In the genomic region with DNA sequence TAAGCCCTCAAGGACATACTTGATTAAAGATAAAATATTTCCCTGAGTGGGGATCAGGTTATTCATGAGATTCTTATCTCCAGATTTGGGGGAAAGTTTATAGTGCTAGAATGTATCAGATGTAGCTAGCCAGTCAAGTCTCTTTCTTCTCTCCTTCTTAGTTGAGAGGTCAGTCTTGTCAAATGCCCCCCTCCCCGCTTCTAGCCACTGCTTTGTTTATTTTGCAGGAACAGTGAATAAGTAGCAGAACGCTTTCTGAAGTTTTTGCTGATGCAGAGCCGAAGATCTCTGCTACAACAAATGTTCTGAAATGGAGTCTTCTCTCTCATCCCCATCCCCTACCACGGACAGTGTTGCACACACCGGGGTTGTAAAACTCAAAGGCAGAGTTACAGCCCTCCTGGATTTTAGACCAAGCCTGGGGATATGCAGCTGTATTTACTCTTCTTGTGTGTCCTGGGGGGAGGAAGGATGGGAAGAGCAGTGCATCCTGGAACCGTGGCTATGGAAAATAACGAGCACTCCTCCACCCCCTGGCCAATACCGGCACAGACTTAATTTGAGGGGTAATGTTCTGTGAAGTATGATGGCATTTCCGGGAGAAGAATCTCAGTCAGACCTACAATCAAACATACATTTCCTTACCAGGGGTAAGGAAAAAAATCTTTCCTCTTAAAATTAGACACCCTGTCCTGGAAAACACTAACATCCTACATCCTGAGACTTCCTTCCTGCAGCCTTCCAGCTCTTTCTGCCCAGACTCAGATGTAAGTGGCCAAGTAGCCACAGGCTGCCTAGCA, we compare ENCODE assay signal across 9 cellular contexts. TPM values are rescaled to one million over a fixed set of nuclear protein-coding genes. Genes with fewer than 3 reads are reported as not detected.
A peak's percentile ranks its signal among the peaks of the same experiment; 100 is the strongest.
DNase-seq lines count a peak whose midpoint lies in the region; ATAC-seq and TF ChIP-seq lines count a peak whose summit lies in the region.
"Had no signal": no experiment of that assay in that cellular context is flagged by ENCODE, and none has a peak within 500 bp of the region (broad histone marks: within the 10 kb centered on the region; RNA-seq: fewer than 3 reads in every experiment).

No MANE protein-coding gene starts in this region.

- in situ Hi-C loops in astrocyte of the spinal cord (cut with HindIII; ENCODE audit: low sequenced_read_pairs) = no loop called here

- H3K36me3 Mint-ChIP-seq in naive thymus-derived CD4-positive, alpha-beta T cell = peaks cover 0 to 39% (median 0%) of the 10 kb centered on the region in 5 donors

- H3K4me1 Mint-ChIP-seq in naive thymus-derived CD4-positive, alpha-beta T cell = peaks cover 50 to 84% (median 64%) of the 10 kb centered on the region in 7 donors

- ATAC-seq in naive thymus-derived CD4-positive, alpha-beta T cell = peak; percentile 20
- ATAC-seq in GM18498 (IDR thresholded peaks at IDR 0.05; ENCODE audit: unreplicated experiment) (no peak), GM19324 (IDR thresholded peaks at IDR 0.05; ENCODE audit: low FRiP score, unreplicated experiment) (no peak)

- no peak for TF ChIP-seq CTCF in astrocyte of the spinal cord (IDR thresholded peaks at IDR 0.05; ENCODE audit: low read depth, low read length)

- CTCF ChIA-PET in naive thymus-derived CD4-positive, alpha-beta T cell (lab: Charles Lee) = interaction anchor here (0.6 to 4.4 kb wide), 2 partner anchors 11 to 1164 kb away, joined by 4 to 45 read pairs; a partner anchor contains a TSS

- H3K27ac Mint-ChIP-seq in naive thymus-derived CD4-positive, alpha-beta T cell = peak overlapping the region; percentile 58 to 93 (median 91)

- no peaks in the 10 kb centered on the region for H3K36me3 ChIP-seq in naive thymus-derived CD4-positive, alpha-beta T cell (ENCODE audit: control insufficient read depth in 2 of 3, insufficient read depth in 3 of 3, low read length in 3 of 3)

- H3K4me1 ChIP-seq in naive thymus-derived CD4-positive, alpha-beta T cell (ENCODE audit: control insufficient read depth in 2 of 2, insufficient read depth in 2 of 2, low read length in 2 of 2) = peaks cover 45 to 47% of the 10 kb centered on the region in 2 donors

- H3K27ac ChIP-seq in naive thymus-derived CD4-positive, alpha-beta T cell (ENCODE audit: low read depth, low read length) = peak overlapping the region; percentile 24

- H3K27me3 Mint-ChIP-seq in naive thymus-derived CD4-positive, alpha-beta T cell = no peaks in the 10 kb centered on the region

- H3K4me3 Mint-ChIP-seq in naive thymus-derived CD4-positive, alpha-beta T cell = peak overlapping the region; percentile 75 to 91 (median 80)

- POLR2A ChIA-PET in naive thymus-derived CD4-positive, alpha-beta T cell (lab: Charles Lee) = interaction anchor here (0.5 to 3.0 kb wide), 11 partner anchors 8 to 914 kb away, joined by 3 to 17 read pairs (median 6); a partner anchor contains a TSS

- intact Hi-C loops in naive thymus-derived CD4-positive, alpha-beta T cell (cut with micrococcal nuclease) = loop anchor here (1.0 to 10.0 kb wide), 11 partner anchors 8 to 1549 kb away; a partner anchor contains a TSS

- H3K27me3 ChIP-seq in naive thymus-derived CD4-positive, alpha-beta T cell (ENCODE audit: control insufficient read depth in 2 of 2, insufficient read depth in 2 of 2, low read length in 2 of 2) = no peaks in the 10 kb centered on the region

- no peak overlapping the region for H3K4me3 ChIP-seq in astrocyte of the spinal cord (ENCODE audit: low read depth, low read length)
- H3K4me3 ChIP-seq in naive thymus-derived CD4-positive, alpha-beta T cell (ENCODE audit: low read length) = peak overlapping the region; percentile 5

- no peaks in the 10 kb centered on the region for H3K9me3 ChIP-seq in naive thymus-derived CD4-positive, alpha-beta T cell (ENCODE audit: control insufficient read depth in 2 of 3, low read length in 3 of 3)

- TF ChIP-seq POLR2A in erythroblast (IDR thresholded peaks at IDR 0.05; ENCODE audit: low read length) = no peak

- H3K9me3 Mint-ChIP-seq in naive thymus-derived CD4-positive, alpha-beta T cell = peaks cover 0 to 10% (median 0%) of the 10 kb centered on the region in 11 donors

- DNase-seq in DMS53 (lab: John Stamatoyannopoulos, UW) (peak; percentile 91), NCI-H2081 (lab: John Stamatoyannopoulos, UW) (peak; percentile 83 to 94), astrocyte of the spinal cord (ENCODE audit: low read depth, low spot score) (peak; percentile 41), erythroblast (lab: John Stamatoyannopoulos, UW) (no peak)
- DNase-seq in naive thymus-derived CD4-positive, alpha-beta T cell = peak in 2 of 9 donors; percentile 7 to 22
- DNase-seq in effector CD8-positive, alpha-beta T cell (lab: John Stamatoyannopoulos, UW) = no peak

RNA-seq across cellular contexts. Expression of a gene that starts 10.7 kb away (rescaled TPM):
- total RNA-seq in naive thymus-derived CD4-positive, alpha-beta T cell = 10 to 100 TPM in 4 of 5 experiments, 1 to 10 TPM in 1; 9.5 to 37.1 (median 20.0) TPM
- 1 to 10 TPM; 7.3 to 9.7 TPM for polyA plus RNA-seq in naive thymus-derived CD4-positive, alpha-beta T cell

RNA-seq across cellular contexts. Expression of a gene that starts 47.0 kb away (rescaled TPM):
- total RNA-seq in naive thymus-derived CD4-positive, alpha-beta T cell = not detected
- under 1 TPM; 0.38 to 0.97 TPM for polyA plus RNA-seq in naive thymus-derived CD4-positive, alpha-beta T cell
- total RNA-seq: T-helper 2 cell treated with Interferon-gamma antibody and Interleukin-4, amounts not matched to agents 100 ng/mL and 5 ng/mL, for 36 hours had no signal

Comparison
In these comparisons a context has a peak if more than half of its experiments do, and no peak if none do; other contexts are left out.
1. DNase-seq: peak in DMS53 (single experiment), NCI-H2081 (2 of 2) and astrocyte of the spinal cord (single experiment); none in effector CD8-positive, alpha-beta T cell (single experiment) and erythroblast (0 of 2).